25 cellular contexts compared by ENCODE assay signal in the genomic region with DNA sequence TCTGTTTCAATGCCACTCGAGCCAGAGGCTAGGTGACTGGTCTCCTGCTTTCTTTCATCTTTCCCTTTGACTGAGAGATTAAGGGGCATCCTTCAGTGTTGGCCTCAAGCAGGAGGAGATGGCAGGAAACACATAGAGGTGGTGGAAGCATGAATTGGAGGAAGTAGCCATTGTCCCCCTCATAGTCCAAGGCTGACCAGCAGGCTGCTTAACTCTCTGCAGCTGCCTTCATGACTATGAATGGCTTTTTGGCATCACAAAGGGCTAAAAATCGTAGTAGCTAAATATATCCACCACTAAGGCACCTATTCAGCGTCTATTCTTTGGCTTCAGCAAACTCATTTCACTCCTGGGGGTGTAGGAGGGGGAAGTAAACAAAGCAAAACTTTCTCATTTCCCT.
"Had no signal": no experiment of that assay in that cellular context is flagged by ENCODE, and none has a peak within 500 bp of the region (broad histone marks: within the 10 kb centered on the region; RNA-seq: fewer than 3 reads in every experiment).

No MANE protein-coding gene starts in this region.

- DNase-seq: effector memory CD4-positive, alpha-beta T cell; foreskin keratinocyte; heart left ventricle; left ventricle myocardium superior; lower lobe of right lung; right lobe of liver; small intestine; stimulated activated CD4-positive, alpha-beta T cell treated with anti-CD3 and anti-CD28 coated beads, Interleukin-15, amount 100 ng/mL, for 24 hours; stimulated activated CD4-positive, alpha-beta T cell treated with anti-CD3 and anti-CD28 coated beads, Interleukin-2, amount 100 ng/mL, for 48 hours; stimulated activated CD8-positive, alpha-beta memory T cell treated with anti-CD3 and anti-CD28 coated beads, Interleukin-4, amount 100 ng/mL, for 48 hours; stimulated activated naive CD4-positive, alpha-beta T cell; stimulated activated naive CD8-positive, alpha-beta T cell treated with anti-CD3 and anti-CD28 coated beads, Interleukin-15, amount 100 ng/mL, for 72 hours; thyroid gland; trophoblast cell had no signal

- H3K4me3 Mint-ChIP-seq: natural killer cell treated with Interleukin-12 subunit alpha and Interleukin-12 subunit beta and Interleukin-15 and Interleukin-18, amount 100 ng/mL, for 72 hours; neural crest cell; stimulated activated naive CD8-positive, alpha-beta T cell treated with anti-CD3 and anti-CD28 coated beads, Interleukin-15, amount 100 ng/mL, for 72 hours had no signal

- H3K27ac ChIP-seq: esophagus muscularis mucosa, foreskin keratinocyte, gastroesophageal sphincter, heart left ventricle, hepatocyte, lower lobe of right lung, parathyroid adenoma, right lobe of liver, thyroid gland, vagina had no signal

- H3K27me3 ChIP-seq: foreskin keratinocyte, heart left ventricle, thyroid gland, vagina had no signal

- H3K9ac ChIP-seq: parathyroid adenoma had no signal

- H3K4me1 Mint-ChIP-seq: stimulated activated naive CD8-positive, alpha-beta T cell treated with anti-CD3 and anti-CD28 coated beads, Interleukin-15, amount 100 ng/mL, for 72 hours had no signal

- H3K9me3 ChIP-seq: esophagus muscularis mucosa, gastroesophageal sphincter, lower lobe of right lung, right lobe of liver, thyroid gland, vagina had no signal

- H3K79me2 ChIP-seq: hepatocyte, parathyroid adenoma had no signal

- FAIRE-seq: colon, endothelial cell of umbilical vein, keratinocyte, small intestine had no signal

- H3K36me3 ChIP-seq: esophagus muscularis mucosa, gastroesophageal sphincter, heart left ventricle, lower lobe of right lung, right lobe of liver, thyroid gland, vagina had no signal

- H2AFZ ChIP-seq: hepatocyte, parathyroid adenoma had no signal

- H3K36me3 Mint-ChIP-seq: natural killer cell treated with Interleukin-12 subunit alpha and Interleukin-12 subunit beta and Interleukin-15 and Interleukin-18, amount 100 ng/mL, for 72 hours had no signal

- H3K9me3 Mint-ChIP-seq: natural killer cell treated with Interleukin-12 subunit alpha and Interleukin-12 subunit beta and Interleukin-15 and Interleukin-18, amount 100 ng/mL, for 72 hours; stimulated activated naive CD8-positive, alpha-beta T cell treated with anti-CD3 and anti-CD28 coated beads, Interleukin-15, amount 100 ng/mL, for 72 hours had no signal

- H3K4me3 ChIP-seq: esophagus muscularis mucosa, gastroesophageal sphincter, heart left ventricle, hepatocyte, lower lobe of right lung, right lobe of liver, thyroid gland, vagina had no signal

- H3K4me2 ChIP-seq: hepatocyte had no signal

- H3K27ac Mint-ChIP-seq: natural killer cell treated with Interleukin-12 subunit alpha and Interleukin-12 subunit beta and Interleukin-15 and Interleukin-18, amount 100 ng/mL, for 72 hours; progenitor cell of endocrine pancreas had no signal

- H3K4me1 ChIP-seq: gastroesophageal sphincter, parathyroid adenoma, right lobe of liver, thyroid gland, vagina had no signal
